In genomic region chr17:72590882-72591499, GRCh38 we compare ENCODE assay signal across 9 cellular contexts.
A peak's percentile ranks its signal among the peaks of the same experiment; 100 is the strongest.
DNase-seq lines count a peak whose midpoint lies in the region; ATAC-seq, FAIRE-seq and TF ChIP-seq lines count a peak whose summit lies in the region.
"Had no signal": no experiment of that assay in that cellular context is flagged by ENCODE, and none has a peak within 500 bp of the region (broad histone marks: within the 10 kb centered on the region; RNA-seq: fewer than 3 reads in every experiment).

No MANE protein-coding gene starts in this region.

- no peaks in the 10 kb centered on the region for H3K36me3 ChIP-seq in NT2/D1 (ENCODE audit: insufficient read depth, insufficient read length, low read length)
- H3K36me3 ChIP-seq in H1 (ENCODE audit: control insufficient read depth in 2 of 4, insufficient read depth in 4 of 4, low read length in 3 of 4) = no peaks in the 10 kb centered on the region

- H3K4me1 Mint-ChIP-seq in osteocyte (ENCODE audit: unreplicated experiment) = peaks cover 45% of the 10 kb centered on the region

- no peak overlapping the region for H3K14ac ChIP-seq in H1 (ENCODE audit: insufficient read length)

- no peak for FAIRE-seq in H1 (lab: Jason Lieb, UNC)

- no peak overlapping the region for H3K18ac ChIP-seq in H1 (ENCODE audit: extremely low read depth, low read length)

- H3K9me3 ChIP-seq in NT2/D1 (ENCODE audit: insufficient read depth, low read length) = no peaks in the 10 kb centered on the region
- H3K9me3 ChIP-seq in H1 (ENCODE audit: insufficient read depth in 2 of 2, low read depth in 1 of 2, low read length in 1 of 2) = no peaks in the 10 kb centered on the region

- CTCF ChIA-PET in H1 (lab: Charles Lee; ENCODE audit: partially characterized antibody) = interaction anchor here (0.6 to 2.1 kb wide), 6 partner anchors 11 to 600 kb away, joined by 3 to 10 read pairs (median 4); no protein-coding TSS in a partner anchor

- 41% methylated on average over 13 of the region's 16 CpGs; no CpG with 5 or more reads in 1 of the 2 experiments for WGBS in H1 (ENCODE audit: extremely low coverage in 1 of 2, insufficient coverage in 1 of 2, insufficient read length in 1 of 2, insufficient replicate concordance in 2 of 2, low coverage in 1 of 2, low lambda C conversion rate in 2 of 2, missing lambda C conversion rate in 1 of 2), 2 experiments

- H3K4me3 Mint-ChIP-seq in osteocyte (ENCODE audit: unreplicated experiment) = peak overlapping the region; percentile 89

- H3K56ac ChIP-seq in H1 (replicated peaks; ENCODE audit: insufficient read length, low read depth, low read length) = no peak overlapping the region

- H3K23ac ChIP-seq in H1 (ENCODE audit: insufficient read length) = no peak overlapping the region

- no peak overlapping the region for H4K5ac ChIP-seq in H1 (ENCODE audit: insufficient read length, low read depth, low read length)

- H3K4me3 ChIP-seq in NT2/D1 (ENCODE audit: insufficient read length, low read depth) (peak overlapping the region; percentile 73), H1 (ENCODE audit: extremely low read depth in 1 of 4, insufficient read depth in 2 of 4, low read depth in 3 of 4, low read length in 4 of 4) (peak overlapping the region; percentile 56 to 74 (median 70); a peak in 7 of 8 replicates)

- no peak overlapping the region for H2BK12ac ChIP-seq in H1 (ENCODE audit: low read depth, low read length)

- no peak overlapping the region for H2BK20ac ChIP-seq in H1 (ENCODE audit: low read length)

- H4K91ac ChIP-seq in H1 (replicated peaks; ENCODE audit: insufficient read length, low read length) = no peak overlapping the region

- no peak for TF ChIP-seq POLR2A in H1 (IDR thresholded peaks at IDR 0.05; ENCODE audit: control extremely low read depth in 1 of 2, low read depth in 2 of 2, low read length in 2 of 2)

- no peak overlapping the region for H2AFZ ChIP-seq in H1 (ENCODE audit: low read length)

- no peak overlapping the region for H2AK5ac ChIP-seq in H1 (ENCODE audit: low read depth, low read length)

- no peak overlapping the region for H2BK120ac ChIP-seq in H1 (replicated peaks; ENCODE audit: low read depth, low read length)

- TF ChIP-seq CTCF in H1 (IDR thresholded peaks at IDR 0.05; ENCODE audit: control extremely low read depth in 1 of 3, insufficient read depth in 1 of 3, low read depth in 1 of 3, low read length in 3 of 3) = no peak
- no peak for TF ChIP-seq CTCF in osteocyte (IDR thresholded peaks at IDR 0.05)

- DNase-seq in EH (ENCODE audit: low read depth) (peak; percentile 37), NT2/D1 (ENCODE audit: low read depth, low spot score) (no peak), H1 (ENCODE audit: low read depth in 1 of 2, low spot score in 2 of 2) (no peak), osteocyte (ENCODE audit: extremely low spot score, unreplicated experiment) (no peak), AG20443 (ENCODE audit: low spot score) (no peak), HPDE6-E6E7 (ENCODE audit: extremely low spot score) (no peak)
- DNase-seq: NCI-H226 had no signal

- no peaks in the 10 kb centered on the region for H3K9me3 Mint-ChIP-seq in osteocyte (ENCODE audit: unreplicated experiment)

- no peak overlapping the region for H3K27ac ChIP-seq in H1 (ENCODE audit: low read depth, low read length)

- no peak for TF ChIP-seq RAD21 in H1 (IDR thresholded peaks at IDR 0.05 in 1 of 2, conservative IDR thresholded peaks at IDR 0.05 in 1 of 2; ENCODE audit: low read depth in 2 of 2, low read length in 2 of 2)

- H3K9ac ChIP-seq in NT2/D1 (ENCODE audit: insufficient read length, low read depth) = peak overlapping the region; percentile 86
- H3K9ac ChIP-seq in H1 (replicated peaks in 1 of 4; ENCODE audit: extremely low read depth in 1 of 4, low read depth in 3 of 4, low read length in 3 of 4) = no peak overlapping the region; a peak in 1 of 7 replicates

- H3K36me3 Mint-ChIP-seq in osteocyte (ENCODE audit: unreplicated experiment) = no peaks in the 10 kb centered on the region

- peaks cover 3% of the 10 kb centered on the region for H3K4me1 ChIP-seq in NT2/D1 (ENCODE audit: insufficient read depth, insufficient read length)
- H3K4me1 ChIP-seq in H1 (replicated peaks in 1 of 4; ENCODE audit: control insufficient read depth in 3 of 4, insufficient read depth in 4 of 4, low read length in 3 of 4) = peaks cover 9 to 28% (median 12%) of the 10 kb centered on the region in 4 experiments

- H4K20me1 ChIP-seq in H1 (replicated peaks in 1 of 2; ENCODE audit: control insufficient read depth in 1 of 2, insufficient read depth in 2 of 2, low read length in 2 of 2) = peaks cover 0 to 3% of the 10 kb centered on the region in 2 experiments

- POLR2A ChIA-PET in H1 (lab: Charles Lee; ENCODE audit: partially characterized antibody) = interaction anchor here (0.9 to 2.5 kb wide), 7 partner anchors 11 to 70 kb away, joined by 3 to 25 read pairs (median 7); no protein-coding TSS in a partner anchor

- peaks cover 34% of the 10 kb centered on the region for H3K27me3 ChIP-seq in NT2/D1 (ENCODE audit: insufficient read depth, insufficient read length)
- H3K27me3 ChIP-seq in H1 (replicated peaks in 1 of 4; ENCODE audit: control insufficient read depth in 3 of 4, extremely low read depth in 1 of 4, insufficient read depth in 3 of 4, low read length in 3 of 4) = peaks cover 8 to 29% (median 22%) of the 10 kb centered on the region in 4 experiments

- H3K4me2 ChIP-seq in H1 (ENCODE audit: insufficient read depth in 1 of 2, low read depth in 2 of 2, low read length in 2 of 2) = peak overlapping the region; percentile 93 to 99

- no peak overlapping the region for H2BK5ac ChIP-seq in H1 (ENCODE audit: low read depth, low read length)

- TF ChIP-seq EP300 in H1 (IDR thresholded peaks at IDR 0.05; ENCODE audit: borderline replicate concordance in 1 of 2, low read depth in 2 of 2, low read length in 2 of 2) = no peak

- peak overlapping the region; percentile 87 for H3K27ac Mint-ChIP-seq in osteocyte (ENCODE audit: unreplicated experiment)

- H3K79me1 ChIP-seq in H1 (ENCODE audit: low read depth, low read length) = no peaks in the 10 kb centered on the region

- H3K79me2 ChIP-seq in H1 (ENCODE audit: control insufficient read depth in 1 of 2, insufficient read depth in 2 of 2, low read length in 2 of 2) = no peaks in the 10 kb centered on the region

- peaks cover 5% of the 10 kb centered on the region for H3K27me3 Mint-ChIP-seq in osteocyte (ENCODE audit: unreplicated experiment)

- H2BK15ac ChIP-seq in H1 (ENCODE audit: low read length) = no peak overlapping the region

- peaks cover 13% of the 10 kb centered on the region; the same call in 1 of the 2 replicates for H3K23me2 ChIP-seq in H1 (ENCODE audit: low read depth, low read length)

- H4K8ac ChIP-seq in H1 (ENCODE audit: extremely low read depth, insufficient read depth, low read length) = no peak overlapping the region

- no peak for ATAC-seq in GM19455 (IDR thresholded peaks at IDR 0.05; ENCODE audit: unreplicated experiment)
- ATAC-seq in GM19395 (IDR thresholded peaks at IDR 0.05; ENCODE audit: unreplicated experiment) = no peak

- H3K4ac ChIP-seq in H1 (replicated peaks; ENCODE audit: insufficient read length, low read depth, low read length) = no peak overlapping the region

TF ChIP-seq in H1, 55 proteins besides CTCF, POLR2A, EP300 and RAD21:
- TF ChIP-seq SP1 (IDR thresholded peaks at IDR 0.05; ENCODE audit: low read depth, low read length) (no peak), CBX8 (IDR thresholded peaks at IDR 0.05; ENCODE audit: borderline replicate concordance, low read depth, low read length) (no peak), MAFK (IDR thresholded peaks at IDR 0.05; ENCODE audit: low read depth, low read length) (no peak), TAF1 (IDR thresholded peaks at IDR 0.05; ENCODE audit: low read depth, low read length) (no peak), GTF2F1 (IDR thresholded peaks at IDR 0.05; ENCODE audit: borderline replicate concordance, low read depth, low read length) (no peak)
